Comparison of ENCODE assay signal across 25 cellular contexts in the genomic region with DNA sequence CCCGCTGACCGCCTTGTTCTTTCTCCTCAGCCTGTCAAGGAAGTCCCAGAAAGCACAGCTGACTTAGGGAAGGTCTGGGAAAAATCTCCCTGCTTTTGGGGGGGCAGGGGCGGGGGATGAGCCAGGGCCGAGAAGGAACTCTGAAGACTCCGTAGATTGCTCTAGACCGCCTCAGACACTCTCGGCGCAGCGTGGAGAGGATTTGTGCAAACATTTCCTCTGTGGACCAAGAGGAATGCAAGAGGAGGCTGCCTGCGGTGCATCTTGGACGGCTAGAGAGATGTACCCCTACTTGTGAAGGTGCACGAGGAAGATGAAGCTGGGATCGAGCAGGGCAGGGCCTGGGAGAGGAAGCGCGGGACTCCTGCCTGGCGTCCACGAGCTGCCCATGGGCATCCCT. TPM values are rescaled to one million over a fixed set of nuclear protein-coding genes. Genes with fewer than 3 reads are reported as not detected.
"Had no signal": no experiment of that assay in that cellular context is flagged by ENCODE, and none has a peak within 500 bp of the region (broad histone marks: within the 10 kb centered on the region; RNA-seq: fewer than 3 reads in every experiment).

A gene with protein sequence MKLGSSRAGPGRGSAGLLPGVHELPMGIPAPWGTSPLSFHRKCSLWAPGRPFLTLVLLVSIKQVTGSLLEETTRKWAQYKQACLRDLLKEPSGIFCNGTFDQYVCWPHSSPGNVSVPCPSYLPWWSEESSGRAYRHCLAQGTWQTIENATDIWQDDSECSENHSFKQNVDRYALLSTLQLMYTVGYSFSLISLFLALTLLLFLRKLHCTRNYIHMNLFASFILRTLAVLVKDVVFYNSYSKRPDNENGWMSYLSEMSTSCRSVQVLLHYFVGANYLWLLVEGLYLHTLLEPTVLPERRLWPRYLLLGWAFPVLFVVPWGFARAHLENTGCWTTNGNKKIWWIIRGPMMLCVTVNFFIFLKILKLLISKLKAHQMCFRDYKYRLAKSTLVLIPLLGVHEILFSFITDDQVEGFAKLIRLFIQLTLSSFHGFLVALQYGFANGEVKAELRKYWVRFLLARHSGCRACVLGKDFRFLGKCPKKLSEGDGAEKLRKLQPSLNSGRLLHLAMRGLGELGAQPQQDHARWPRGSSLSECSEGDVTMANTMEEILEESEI (plus strand): TSS at position 174 of the 400 bp plus-strand sequence. CDS start 140 bp downstream, at position 314.

- H3K27ac Mint-ChIP-seq: activated CD4-positive, alpha-beta memory T cell treated with anti-CD3 and anti-CD28 coated beads, Interleukin-2, amount 10 ng/mL, durations not matched to agents 7 days and 5 days; activated naive CD4-positive, alpha-beta T cell treated with anti-CD3 and anti-CD28 coated beads, Interleukin-2, amount 10 ng/mL, durations not matched to agents 7 days and 5 days; activated T-cell treated with anti-CD3 and anti-CD28 coated beads, Interleukin-2, amount 50 U/mL, for 72 hours; effector memory CD8-positive, alpha-beta T cell; memory B cell; natural killer cell; stimulated activated naive CD8-positive, alpha-beta T cell treated with anti-CD3 and anti-CD28 coated beads, Interleukin-15, Interleukin-2, amounts not matched to agents 100 ng/mL and 50 ng/mL, for 24 hours had no signal

- H3K36me3 ChIP-seq: cardiac muscle cell, esophagus squamous epithelium, heart right ventricle, pancreas, suprapubic skin, tibial nerve had no signal

- DNase-seq: activated CD4-positive, alpha-beta memory T cell treated with anti-CD3 and anti-CD28 coated beads, Interleukin-2, amount 10 ng/mL, durations not matched to agents 7 days and 5 days; activated CD4-positive, alpha-beta T cell treated with anti-CD3 and anti-CD28 coated beads for 48 hours; activated effector memory CD4-positive, alpha-beta T cell treated with Interleukin-2 at 50 U/mL for 16 hours; activated naive CD4-positive, alpha-beta T cell treated with anti-CD3 and anti-CD28 coated beads, Interleukin-2, amount 10 ng/mL, durations not matched to agents 7 days and 5 days; activated T-cell treated with anti-CD3 and anti-CD28 coated beads, Interleukin-2, amount 50 U/mL, for 72 hours; body of pancreas; dermis blood vessel endothelial cell; effector memory CD8-positive, alpha-beta T cell; esophagus squamous epithelium; heart right ventricle; islet precursor cell; left cardiac atrium; natural killer cell; pancreas; psoas muscle; right cardiac atrium; stimulated activated CD4-positive, alpha-beta T cell treated with anti-CD3 and anti-CD28 coated beads, Interleukin-1b, Interleukin-23, amount 100 ng/mL, for 48 hours had no signal

- H3K4me1 Mint-ChIP-seq: activated CD4-positive, alpha-beta memory T cell treated with anti-CD3 and anti-CD28 coated beads, Interleukin-2, amount 10 ng/mL, durations not matched to agents 7 days and 5 days; activated naive CD4-positive, alpha-beta T cell treated with anti-CD3 and anti-CD28 coated beads, Interleukin-2, amount 10 ng/mL, durations not matched to agents 7 days and 5 days; memory B cell; natural killer cell had no signal

- H3K27me3 ChIP-seq: cardiac muscle cell, pancreas, tibial nerve had no signal

- H3K27me3 Mint-ChIP-seq: activated CD4-positive, alpha-beta memory T cell treated with anti-CD3 and anti-CD28 coated beads, Interleukin-2, amount 10 ng/mL, durations not matched to agents 7 days and 5 days; activated naive CD4-positive, alpha-beta T cell treated with anti-CD3 and anti-CD28 coated beads, Interleukin-2, amount 10 ng/mL, durations not matched to agents 7 days and 5 days; stimulated activated naive CD8-positive, alpha-beta T cell treated with anti-CD3 and anti-CD28 coated beads, Interleukin-15, Interleukin-2, amounts not matched to agents 100 ng/mL and 50 ng/mL, for 24 hours had no signal

- H3K9me3 ChIP-seq: body of pancreas, esophagus squamous epithelium, heart right ventricle, pancreas, psoas muscle, suprapubic skin, tibial nerve had no signal

- H3K4me3 ChIP-seq: body of pancreas, cardiac muscle cell, esophagus squamous epithelium, heart right ventricle, pancreas, psoas muscle, suprapubic skin, tibial nerve had no signal

- H3K4me1 ChIP-seq: body of pancreas, esophagus squamous epithelium, heart right ventricle, pancreas, psoas muscle, tibial nerve had no signal

- H3K27ac ChIP-seq: body of pancreas, cardiac muscle cell, esophagus squamous epithelium, heart right ventricle, pancreas, psoas muscle, suprapubic skin, tibial nerve had no signal

- H3K36me3 Mint-ChIP-seq: activated naive CD4-positive, alpha-beta T cell treated with anti-CD3 and anti-CD28 coated beads, Interleukin-2, amount 10 ng/mL, durations not matched to agents 7 days and 5 days; memory B cell; natural killer cell had no signal

- H3K4me3 Mint-ChIP-seq: activated CD4-positive, alpha-beta memory T cell treated with anti-CD3 and anti-CD28 coated beads, Interleukin-2, amount 10 ng/mL, durations not matched to agents 7 days and 5 days; activated naive CD4-positive, alpha-beta T cell treated with anti-CD3 and anti-CD28 coated beads, Interleukin-2, amount 10 ng/mL, durations not matched to agents 7 days and 5 days; activated T-cell treated with anti-CD3 and anti-CD28 coated beads, Interleukin-2, amount 50 U/mL, for 72 hours; effector memory CD8-positive, alpha-beta T cell; memory B cell; natural killer cell; stimulated activated naive CD8-positive, alpha-beta T cell treated with anti-CD3 and anti-CD28 coated beads, Interleukin-15, Interleukin-2, amounts not matched to agents 100 ng/mL and 50 ng/mL, for 24 hours had no signal

- ATAC-seq: activated T-cell treated with anti-CD3 and anti-CD28 coated beads, Interleukin-2, amount 50 U/mL, for 72 hours; body of pancreas; effector memory CD8-positive, alpha-beta T cell; heart right ventricle; left cardiac atrium; natural killer cell; pancreas; psoas muscle; right cardiac atrium had no signal

- H3K9me3 Mint-ChIP-seq: natural killer cell; stimulated activated naive CD8-positive, alpha-beta T cell treated with anti-CD3 and anti-CD28 coated beads, Interleukin-15, Interleukin-2, amounts not matched to agents 100 ng/mL and 50 ng/mL, for 24 hours had no signal

RNA-seq across cellular contexts. Expression of the gene that starts here (rescaled TPM):
- total RNA-seq: activated CD4-positive, alpha-beta memory T cell treated with anti-CD3 and anti-CD28 coated beads, Interleukin-2, amount 10 ng/mL, durations not matched to agents 7 days and 5 days; activated T-cell treated with anti-CD3 and anti-CD28 coated beads, Interleukin-2, amount 50 U/mL, for 72 hours; cardiac muscle cell; endothelial cell of umbilical vein; natural killer cell; skeletal muscle tissue; T-helper 2 cell treated with Interferon-gamma antibody and Interleukin-4, amounts not matched to agents 100 ng/mL and 5 ng/mL, for 36 hours had no signal
- polyA plus RNA-seq: endothelial cell of umbilical vein had no signal
